18 cellular contexts compared by ENCODE assay signal in the genomic region with DNA sequence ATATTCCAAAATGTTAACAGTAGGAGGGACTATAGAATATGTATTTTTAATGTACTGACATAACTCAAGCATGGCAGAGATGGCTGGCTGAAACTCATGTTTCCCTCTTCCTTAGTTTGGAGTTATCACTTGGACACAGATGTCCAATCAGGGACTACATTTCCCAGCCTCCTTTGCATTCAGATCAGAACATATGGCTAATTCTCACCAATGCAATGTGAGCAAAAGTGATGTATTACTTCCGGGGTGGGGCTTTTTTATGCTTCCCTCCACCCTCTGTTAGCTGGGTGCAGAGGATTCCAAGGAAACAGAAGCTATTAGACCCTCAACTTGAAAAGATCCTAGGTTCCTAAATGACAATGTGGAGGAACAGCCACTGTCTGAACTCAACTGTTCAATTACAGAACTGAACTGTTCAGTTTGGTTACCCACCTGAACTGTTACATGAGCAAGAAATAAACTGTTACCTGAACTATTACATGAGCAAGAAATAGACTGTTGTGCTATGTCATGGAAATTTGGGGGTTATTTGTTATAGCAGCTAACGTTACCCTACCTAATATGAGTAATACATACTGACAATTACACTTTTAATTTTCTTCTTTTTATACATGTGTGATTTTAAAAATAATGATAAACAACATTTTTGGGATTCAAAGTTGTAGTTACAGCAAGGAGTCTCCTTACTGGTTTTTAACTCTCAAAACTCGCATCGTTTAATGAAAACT. TPM values are rescaled to one million over a fixed set of nuclear protein-coding genes. Genes with fewer than 3 reads are reported as not detected.
DNase-seq lines count a peak whose midpoint lies in the region; ATAC-seq and TF ChIP-seq lines count a peak whose summit lies in the region.
"Had no signal": no experiment of that assay in that cellular context is flagged by ENCODE, and none has a peak within 500 bp of the region (broad histone marks: within the 10 kb centered on the region; RNA-seq: fewer than 3 reads in every experiment).

No MANE protein-coding gene starts in this region.

- peaks cover 27% of the 10 kb centered on the region for H3K27me3 Mint-ChIP-seq in stimulated activated memory B cell treated with anti-CD40 and anti-IgM and Interleukin-4, amounts not matched to agents 10 μg/mL and 1 μg/mL and 100 μg/mL, for 72 hours

- no peaks in the 10 kb centered on the region for H3K4me1 ChIP-seq in RWPE2 (ENCODE audit: insufficient read depth, poor library complexity, severe bottlenecking)
- H3K4me1 ChIP-seq in esophagus muscularis mucosa: no peaks in the 10 kb centered on the region

- no peaks in the 10 kb centered on the region for H3K9me3 ChIP-seq in RWPE2 (ENCODE audit: severe bottlenecking)
- no peaks in the 10 kb centered on the region for H3K9me3 ChIP-seq in esophagus muscularis mucosa
- H3K9me3 ChIP-seq: neutrophil, suprapubic skin had no signal

- H3K9me3 Mint-ChIP-seq in stimulated activated memory B cell treated with anti-CD40 and anti-IgM and Interleukin-4, amounts not matched to agents 10 μg/mL and 1 μg/mL and 100 μg/mL, for 72 hours: peaks cover 2% of the 10 kb centered on the region

- ATAC-seq in RWPE2 (ENCODE audit: low read depth) (peak; percentile 53; the same call in 2 of the 3 replicates), GM21390 (IDR thresholded peaks at IDR 0.05; ENCODE audit: unreplicated experiment) (no peak), GM19467 (IDR thresholded peaks at IDR 0.05; ENCODE audit: unreplicated experiment) (no peak)
- ATAC-seq in stimulated activated memory B cell treated with anti-CD40 and anti-IgM and Interleukin-4, amounts not matched to agents 10 μg/mL and 1 μg/mL and 100 μg/mL, for 72 hours: no peak

- TF ChIP-seq CTCF in RWPE2 (IDR thresholded peaks at IDR 0.05; ENCODE audit: poor library complexity, severe bottlenecking) (no peak), esophagus muscularis mucosa (IDR thresholded peaks at IDR 0.05) (no peak)

- TF ChIP-seq POLR2A in esophagus muscularis mucosa (IDR thresholded peaks at IDR 0.05; ENCODE audit: low read depth): no peak

- peak; percentile 6 for DNase-seq in EL
- no peak for DNase-seq in RWPE2 (ENCODE audit: low spot score)
- peak; percentile 19 for DNase-seq in esophagus muscularis mucosa (ENCODE audit: extremely low spot score)
- no peak for DNase-seq in activated gamma-delta T cell (lab: John Stamatoyannopoulos, UW)
- DNase-seq: activated effector memory CD4-positive, alpha-beta T cell treated with Interleukin-2 at 50 U/mL for 16 hours; GOT3; kidney; midbrain; NCI-H1048; stimulated activated CD4-positive, alpha-beta T cell treated with anti-CD3 and anti-CD28 coated beads, Interleukin-1b, Interleukin-23, amount 100 ng/mL, for 48 hours had no signal

- no peaks in the 10 kb centered on the region for H3K27me3 ChIP-seq in RWPE2 (ENCODE audit: insufficient read depth, poor library complexity, severe bottlenecking)
- no peaks in the 10 kb centered on the region for H3K27me3 ChIP-seq in esophagus muscularis mucosa
- H3K27me3 ChIP-seq: neutrophil, suprapubic skin had no signal

- H3K36me3 ChIP-seq in RWPE2 (ENCODE audit: low read depth): no peaks in the 10 kb centered on the region
- H3K36me3 ChIP-seq in esophagus muscularis mucosa: no peaks in the 10 kb centered on the region
- H3K36me3 ChIP-seq: neutrophil, suprapubic skin had no signal

- no peak for TF ChIP-seq RAD21 in Ishikawa (IDR thresholded peaks at IDR 0.05; ENCODE audit: low read depth)

- H3K27ac ChIP-seq in RWPE2 (ENCODE audit: poor library complexity, severe bottlenecking) (no peak overlapping the region), esophagus muscularis mucosa (replicated peaks in 1 of 4) (no peak overlapping the region)
- H3K27ac ChIP-seq: coronary artery, epithelial cell of prostate, neutrophil, suprapubic skin had no signal

- intact Hi-C loops in esophagus muscularis mucosa (cut with DNase I): no loop called here

- TF ChIP-seq EP300 in Ishikawa (IDR thresholded peaks at IDR 0.05; ENCODE audit: borderline replicate concordance) (no peak), esophagus muscularis mucosa (IDR thresholded peaks at IDR 0.05) (no peak)

- H3K4me1 Mint-ChIP-seq in stimulated activated memory B cell treated with anti-CD40 and anti-IgM and Interleukin-4, amounts not matched to agents 10 μg/mL and 1 μg/mL and 100 μg/mL, for 72 hours: no peaks in the 10 kb centered on the region

- H3K4me3 ChIP-seq in RWPE2 (ENCODE audit: severe bottlenecking): no peak overlapping the region
- H3K4me3 ChIP-seq in esophagus muscularis mucosa: no peak overlapping the region
- H3K4me3 ChIP-seq: coronary artery, suprapubic skin had no signal

- no peak overlapping the region for H3K4me3 Mint-ChIP-seq in stimulated activated memory B cell treated with anti-CD40 and anti-IgM and Interleukin-4, amounts not matched to agents 10 μg/mL and 1 μg/mL and 100 μg/mL, for 72 hours

- H3K27ac Mint-ChIP-seq in stimulated activated memory B cell treated with anti-CD40 and anti-IgM and Interleukin-4, amounts not matched to agents 10 μg/mL and 1 μg/mL and 100 μg/mL, for 72 hours: no peak overlapping the region

- H3K36me3 Mint-ChIP-seq in stimulated activated memory B cell treated with anti-CD40 and anti-IgM and Interleukin-4, amounts not matched to agents 10 μg/mL and 1 μg/mL and 100 μg/mL, for 72 hours: no peaks in the 10 kb centered on the region

- 88% methylated on average over 4 of the region's 4 CpGs for WGBS in esophagus muscularis mucosa

TF ChIP-seq in Ishikawa, 13 proteins besides CTCF, POLR2A, EP300 and RAD21:
- TF ChIP-seq, protein P1, sequence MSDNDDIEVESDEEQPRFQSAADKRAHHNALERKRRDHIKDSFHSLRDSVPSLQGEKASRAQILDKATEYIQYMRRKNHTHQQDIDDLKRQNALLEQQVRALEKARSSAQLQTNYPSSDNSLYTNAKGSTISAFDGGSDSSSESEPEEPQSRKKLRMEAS (IDR thresholded peaks at IDR 0.05): no peak
- TF ChIP-seq, protein P2, sequence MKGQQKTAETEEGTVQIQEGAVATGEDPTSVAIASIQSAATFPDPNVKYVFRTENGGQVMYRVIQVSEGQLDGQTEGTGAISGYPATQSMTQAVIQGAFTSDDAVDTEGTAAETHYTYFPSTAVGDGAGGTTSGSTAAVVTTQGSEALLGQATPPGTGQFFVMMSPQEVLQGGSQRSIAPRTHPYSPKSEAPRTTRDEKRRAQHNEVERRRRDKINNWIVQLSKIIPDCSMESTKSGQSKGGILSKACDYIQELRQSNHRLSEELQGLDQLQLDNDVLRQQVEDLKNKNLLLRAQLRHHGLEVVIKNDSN (IDR thresholded peaks at IDR 0.05): peak; percentile 86

RNA-seq across cellular contexts. Expression of a gene that starts 29.6 kb away (rescaled TPM):
- under 1 TPM in 3 of 4 donors, not detected in 1; 0.11 to 0.19 (median 0.17) TPM for total RNA-seq in esophagus muscularis mucosa

Comparison
In these comparisons a context has a peak if more than half of its experiments do, and no peak if none do; other contexts are left out.
1. DNase-seq: peak in EL (single experiment) and esophagus muscularis mucosa (single experiment); none in RWPE2 (single experiment) and activated gamma-delta T cell (single experiment).